ENCODE assay signal across 8 cellular contexts in genomic region chr1:67149179-67149770, GRCh38. TPM values are rescaled to one million over a fixed set of nuclear protein-coding genes. Genes with fewer than 3 reads are reported as not detected.
DNase-seq lines count a peak whose midpoint lies in the region; ATAC-seq, FAIRE-seq and TF ChIP-seq lines count a peak whose summit lies in the region.

No MANE protein-coding gene starts in this region.

- H3K27me3 ChIP-seq in K562 (ENCODE audit: control insufficient read depth in 2 of 2, insufficient read depth in 2 of 2, low read length in 2 of 2) (no peaks in the 10 kb centered on the region), small intestine (ENCODE audit: control insufficient read depth in 2 of 2, insufficient read depth in 2 of 2, low read length in 2 of 2) (no peaks in the 10 kb centered on the region)

- H3K4me1 ChIP-seq in K562 (replicated peaks in 1 of 2; ENCODE audit: control insufficient read depth in 2 of 2, insufficient read depth in 2 of 2, low read length in 2 of 2) = peaks cover 3 to 6% of the 10 kb centered on the region in 2 experiments; a peak in 2 of 5 replicates
- no peaks in the 10 kb centered on the region for H3K4me1 ChIP-seq in small intestine (ENCODE audit: control insufficient read depth in 2 of 2, insufficient read depth in 1 of 2, low read depth in 1 of 2, low read length in 1 of 2)

- no peak overlapping the region for H3K4me3 Mint-ChIP-seq in T-helper 2 cell treated with Interferon-gamma antibody and Interleukin-4, amounts not matched to agents 5 μg/mL and 100 μg/mL, for 36 hours

- H3K27ac ChIP-seq in K562 (ENCODE audit: extremely low read depth, low read depth, low read length) = peak overlapping the region; percentile 7; the same call in 1 of the 3 replicates
- H3K27ac ChIP-seq in small intestine (ENCODE audit: low read depth in 1 of 2, low read length in 1 of 2) = no peak overlapping the region

- in situ Hi-C loops in K562 (cut with MboI) = loop anchor here (5.0 to 10.0 kb wide), 3 partner anchors 147 to 387 kb away; no protein-coding TSS in a partner anchor

- peak; percentile 98 for TF ChIP-seq RAD21 in K562 (CRISPR knock-in tag; conservative IDR thresholded peaks at IDR 0.05 in 1 of 2, IDR thresholded peaks at IDR 0.05 in 1 of 2)

- no peaks in the 10 kb centered on the region for H3K36me3 Mint-ChIP-seq in T-helper 2 cell treated with Interferon-gamma antibody and Interleukin-4, amounts not matched to agents 5 μg/mL and 100 μg/mL, for 36 hours (ENCODE audit: low read depth)

- H3K27me3 Mint-ChIP-seq in T-helper 2 cell treated with Interferon-gamma antibody and Interleukin-4, amounts not matched to agents 5 μg/mL and 100 μg/mL, for 36 hours (ENCODE audit: low read depth) = peaks cover 19% of the 10 kb centered on the region

- peak overlapping the region; percentile 90 for H2AFZ ChIP-seq in K562 (ENCODE audit: low read depth, low read length)

- no peak for TF ChIP-seq POLR2A in K562 (conservative IDR thresholded peaks at IDR 0.05)

- no peaks in the 10 kb centered on the region for H3K9me3 ChIP-seq in K562 (replicated peaks; ENCODE audit: control insufficient read depth, insufficient read depth, low read depth, low read length)
- no peaks in the 10 kb centered on the region for H3K9me3 ChIP-seq in small intestine (ENCODE audit: control insufficient read depth, low read depth)

- no peak overlapping the region for H3K27ac Mint-ChIP-seq in T-helper 2 cell treated with Interferon-gamma antibody and Interleukin-4, amounts not matched to agents 5 μg/mL and 100 μg/mL, for 36 hours

- peak; percentile 84 to 99 (median 99) for TF ChIP-seq CTCF in K562 (IDR thresholded peaks at IDR 0.05 in 2 of 3, conservative IDR thresholded peaks at IDR 0.05 in 1 of 3; ENCODE audit: insufficient read depth in 2 of 3, low read depth in 1 of 3, low read length in 3 of 3)

- H3K36me3 ChIP-seq in K562 (ENCODE audit: control insufficient read depth, insufficient read depth, low read length) (no peaks in the 10 kb centered on the region), small intestine (ENCODE audit: control insufficient read depth in 2 of 2, insufficient read depth in 2 of 2, low read length in 2 of 2) (no peaks in the 10 kb centered on the region)

- H3K4me3 ChIP-seq in K562 (no peak overlapping the region), small intestine (ENCODE audit: low read depth in 1 of 2, low read length in 2 of 2) (no peak overlapping the region)

- CTCF ChIA-PET in K562 (lab: Yijun Ruan, JAX; ENCODE audit: low intra/inter-chr PET ratio) = interaction anchor here (0.6 to 2.5 kb wide), 5 partner anchors 14 to 384 kb away, joined by 3 to 34 read pairs (median 3); no protein-coding TSS in a partner anchor

- TF ChIP-seq EP300 in K562 (IDR thresholded peaks at IDR 0.05; ENCODE audit: low read length) = no peak

- no peak overlapping the region; a peak in 1 of 4 replicates for H3K9ac ChIP-seq in K562 (ENCODE audit: insufficient read depth in 1 of 2, low read depth in 2 of 2, low read length in 2 of 2)

- no peaks in the 10 kb centered on the region for H3K9me3 Mint-ChIP-seq in T-helper 2 cell treated with Interferon-gamma antibody and Interleukin-4, amounts not matched to agents 5 μg/mL and 100 μg/mL, for 36 hours

- no peaks in the 10 kb centered on the region for H3K79me2 ChIP-seq in K562 (ENCODE audit: control insufficient read depth, insufficient read depth, low read length)

- H4K20me1 ChIP-seq in K562 (replicated peaks; ENCODE audit: control insufficient read depth, insufficient read depth, low read length) = no peaks in the 10 kb centered on the region

- peak; percentile 73 for DNase-seq in AG08396 (ENCODE audit: low spot score)
- DNase-seq in NCI-H1436 treated with DMSO at 0.1 percent for 48 hours (lab: John Stamatoyannopoulos, UW) = peak; percentile 42
- DNase-seq in T-helper 2 cell treated with Interferon-gamma antibody and Interleukin-4, amounts not matched to agents 5 μg/mL and 100 μg/mL, for 36 hours (ENCODE audit: low spot score) = peak; percentile 46
- DNase-seq in K562 (ENCODE audit: extremely low read depth in 1 of 4, low spot score in 3 of 4) = peak; percentile 62 to 90 (median 72)
- peak; percentile 48 for DNase-seq in iPS DF 19.7 (ENCODE audit: low read depth, low spot score)
- peak; percentile 82 for DNase-seq in small intestine

- BruUV-seq in K562 (replicated peaks; lab: Mats Ljungman, UMichigan) = no TSS peak

- no peaks in the 10 kb centered on the region for H3K9me1 ChIP-seq in K562 (ENCODE audit: control insufficient read depth, insufficient read depth, low read length)

- FAIRE-seq in K562 (lab: Jason Lieb, UNC) (peak; percentile 87), small intestine (lab: Jason Lieb, UNC) (no peak)

- H3K4me2 ChIP-seq in K562 (ENCODE audit: insufficient read depth, low read length) = peak overlapping the region; percentile 50; the same call in 1 of the 2 replicates

- WGBS in K562 (ENCODE audit: insufficient coverage, low coverage, missing lambda C conversion rate) = 10% methylated on average over 9 of the region's 9 CpGs
- WGBS in small intestine, 3 donors = 15 to 17% (median 15%) methylated on average over 9 of the region's 9 CpGs

- H3K4me1 Mint-ChIP-seq in T-helper 2 cell treated with Interferon-gamma antibody and Interleukin-4, amounts not matched to agents 5 μg/mL and 100 μg/mL, for 36 hours (ENCODE audit: low read depth) = peaks cover 22% of the 10 kb centered on the region

- ATAC-seq in GM18508 (IDR thresholded peaks at IDR 0.05; ENCODE audit: insufficient read depth, unreplicated experiment) = peak; percentile 91
- ATAC-seq in HG02938 (IDR thresholded peaks at IDR 0.05; ENCODE audit: unreplicated experiment) = peak; percentile 91
- ATAC-seq in K562 = peak; percentile 98

- POLR2A ChIA-PET in K562 (lab: Yijun Ruan, JAX) = interaction anchor here (0.6 to 1.1 kb wide), 7 partner anchors 9 to 391 kb away, joined by 3 to 6 read pairs (median 3); no protein-coding TSS in a partner anchor

- intact Hi-C loops in K562 (cut with micrococcal nuclease) = loop anchor here (1.0 to 5.0 kb wide), 5 partner anchors 63 to 384 kb away; no protein-coding TSS in a partner anchor

TF ChIP-seq in K562, 482 proteins besides CTCF, POLR2A, EP300 and RAD21 (continues in another document):
- TF ChIP-seq MYNN (IDR thresholded peaks at IDR 0.05) (no peak), MYNN (CRISPR knock-in tag; IDR thresholded peaks at IDR 0.05) (no peak), ETV1 (tag; conservative IDR thresholded peaks at IDR 0.05; ENCODE audit: low read depth) (0 out of 2 replicates have a peak, but pooled peaks have one; percentile 18), BMI1 (IDR thresholded peaks at IDR 0.05; ENCODE audit: low read length) (no peak), TAF9B (IDR thresholded peaks at IDR 0.05; ENCODE audit: partially characterized antibody) (no peak), ZNF121 (CRISPR knock-in tag; conservative IDR thresholded peaks at IDR 0.05) (no peak), MECOM (CRISPR knock-in tag; IDR thresholded peaks at IDR 0.05) (no peak), SMC3 (conservative IDR thresholded peaks at IDR 0.05; ENCODE audit: insufficient read depth, low read depth, low read length) (peak; percentile 91), MAZ (CRISPR knock-in tag; conservative IDR thresholded peaks at IDR 0.05 in 1 of 2, IDR thresholded peaks at IDR 0.05 in 1 of 2) (peak; percentile 41 to 57; a peak in 2 of 4 replicates), ZNF124 (CRISPR knock-in tag; IDR thresholded peaks at IDR 0.05) (no peak)

RNA-seq across cellular contexts. Expression of gene C1orf141, which starts 14.5 kb away (rescaled TPM):
- not detected in 2 replicates for total RNA-seq in K562 (2011; cell fraction: chromatin; rRNA removed; ENCODE audit: low replicate concordance)
- not detected in 2 replicates for total RNA-seq in K562 (2011; cell fraction: nucleolus; rRNA removed)
- not detected in 2 replicates for total RNA-seq in K562 (2011; cell fraction: nucleoplasm; rRNA removed)
- total RNA-seq in K562 (2014; rRNA removed) (not detected in 2 replicates), K562 (2014; rRNA removed; fragmentation: Illumina TruSeq; extraction: Trizol) (not detected in 2 replicates), K562 (2015; rRNA removed; fragmentation: Illumina TruSeq; extraction: Trizol) (not detected in 2 replicates), K562 (2021) (0.18 TPM in 1 of 2 replicates, not detected in the other)
- polyA plus RNA-seq in K562 (2011; rRNA removed) (not detected in 2 replicates), K562 (2014; fragmentation: Illumina TruSeq; extraction: Trizol) (not detected in 2 replicates), K562 (2014; fragmentation: Nextera tagmentation; extraction: Ambion mirVana) (not detected), K562 (2014; rRNA removed) (not detected in 2 replicates), small intestine (not detected)
- polyA plus RNA-seq in K562 (2011; cell fraction: cytosol; rRNA removed) = not detected in 2 replicates
- polyA plus RNA-seq in K562 (2011; cell fraction: nucleus; rRNA removed) = not detected in 2 replicates
- not detected in 2 replicates for polyA plus RNA-seq in K562 (2012)
- not detected in 2 replicates for polyA minus RNA-seq in K562 (2011; rRNA and poly(A)+ RNA removed)
- polyA minus RNA-seq in K562 (2011; cell fraction: cytosol; rRNA and poly(A)+ RNA removed) = not detected in 2 replicates
- not detected in 2 replicates for polyA minus RNA-seq in K562 (2011; cell fraction: nucleus; rRNA and poly(A)+ RNA removed)

RNA-seq across cellular contexts. Expression of gene IL23R, which starts 17.0 kb away (rescaled TPM):
- 7.6 and 32.5 TPM in 2 replicates for total RNA-seq in K562 (2011; cell fraction: chromatin; rRNA removed; ENCODE audit: low replicate concordance)
- 3.3 and 8.6 TPM in 2 replicates for total RNA-seq in K562 (2011; cell fraction: nucleolus; rRNA removed)
- 12.7 and 14.7 TPM in 2 replicates for total RNA-seq in K562 (2011; cell fraction: nucleoplasm; rRNA removed)
- total RNA-seq in K562 (2014; rRNA removed) (22.8 and 23.0 TPM in 2 replicates), K562 (2014; rRNA removed; fragmentation: Illumina TruSeq; extraction: Trizol) (50.3 and 64.1 TPM in 2 replicates), K562 (2015; rRNA removed; fragmentation: Illumina TruSeq; extraction: Trizol) (51.0 and 52.7 TPM in 2 replicates), K562 (2021) (23.8 and 24.7 TPM in 2 replicates)
- polyA plus RNA-seq in K562 (2011; rRNA removed) (4.4 and 25.7 TPM in 2 replicates), K562 (2014; fragmentation: Illumina TruSeq; extraction: Trizol) (34.8 and 38.9 TPM in 2 replicates), K562 (2014; fragmentation: Nextera tagmentation; extraction: Ambion mirVana) (1 to 10 TPM; 5.5 to 7.0 TPM), K562 (2014; rRNA removed) (17.2 and 22.0 TPM in 2 replicates), small intestine (under 1 TPM in 1 of 3 donors, not detected in 2; 0.06 TPM)
- polyA plus RNA-seq in K562 (2011; cell fraction: cytosol; rRNA removed) = 0.69 and 13.2 TPM in 2 replicates
- 0.92 and 9.7 TPM in 2 replicates for polyA plus RNA-seq in K562 (2011; cell fraction: nucleus; rRNA removed)
- 13.3 and 38.2 TPM in 2 replicates for polyA plus RNA-seq in K562 (2012)
- 5.8 and 59.8 TPM in 2 replicates for polyA minus RNA-seq in K562 (2011; rRNA and poly(A)+ RNA removed)
- 2.8 and 10.3 TPM in 2 replicates for polyA minus RNA-seq in K562 (2011; cell fraction: cytosol; rRNA and poly(A)+ RNA removed)
- 1.2 and 25.8 TPM in 2 replicates for polyA minus RNA-seq in K562 (2011; cell fraction: nucleus; rRNA and poly(A)+ RNA removed)
